Comparison of ENCODE assay signal across 15 cellular contexts in genomic region chr7:139421123-139421522, GRCh38.
DNase-seq lines count a peak whose midpoint lies in the region; ATAC-seq and TF ChIP-seq lines count a peak whose summit lies in the region.
"Had no signal": no experiment of that assay in that cellular context is flagged by ENCODE, and none has a peak within 500 bp of the region (broad histone marks: within the 10 kb centered on the region; RNA-seq: fewer than 3 reads in every experiment).

No MANE protein-coding gene starts in this region.

- ATAC-seq in activated T-cell treated with anti-CD3 and anti-CD28 coated beads, Interleukin-2, amount 50 U/mL, for 72 hours (replicated peaks in 1 of 2) = no peak
- ATAC-seq in stimulated activated naive CD8-positive, alpha-beta T cell treated with anti-CD3 and anti-CD28 coated beads, Interleukin-15, amount 100 ng/mL, for 72 hours = no peak
- ATAC-seq in HG03159 (IDR thresholded peaks at IDR 0.05; ENCODE audit: unreplicated experiment) = no peak
- ATAC-seq: GM12878 had no signal

- H3K9me3 ChIP-seq in esophagus muscularis mucosa = no peaks in the 10 kb centered on the region
- H3K9me3 ChIP-seq: BE2C had no signal

- WGBS in esophagus muscularis mucosa = 54% methylated on average over 1 of the region's 1 CpG

- no peaks in the 10 kb centered on the region for H3K4me1 Mint-ChIP-seq in activated T-cell treated with anti-CD3 and anti-CD28 coated beads, Interleukin-2, amount 50 U/mL, for 72 hours (ENCODE audit: low read depth)
- H3K4me1 Mint-ChIP-seq in stimulated activated naive CD8-positive, alpha-beta T cell treated with anti-CD3 and anti-CD28 coated beads, Interleukin-15, Interleukin-2, amounts not matched to agents 100 ng/mL and 50 ng/mL, for 24 hours (ENCODE audit: low read depth) = no peaks in the 10 kb centered on the region
- no peaks in the 10 kb centered on the region for H3K4me1 Mint-ChIP-seq in stimulated activated naive CD8-positive, alpha-beta T cell treated with anti-CD3 and anti-CD28 coated beads, Interleukin-15, amount 100 ng/mL, for 72 hours

- DNase-seq in activated T-cell treated with anti-CD3 and anti-CD28 coated beads, Interleukin-2, amount 50 U/mL, for 72 hours = no peak
- DNase-seq in activated T-cell treated with anti-CD3 and anti-CD28 coated beads, Interleukin-2, amount 50 U/mL, for 48 hours = no peak
- no peak for DNase-seq in stimulated activated naive CD8-positive, alpha-beta T cell treated with anti-CD3 and anti-CD28 coated beads, Interleukin-15, amount 100 ng/mL, for 72 hours
- DNase-seq in esophagus muscularis mucosa (ENCODE audit: extremely low spot score) (no peak), hypothalamus (lab: John Stamatoyannopoulos, UW) (no peak)
- no peak for DNase-seq in activated CD4-positive, CD25-positive, alpha-beta regulatory T cell treated with anti-CD3 and anti-CD28 coated beads, Interleukin-2, amount 50 U/mL, for 72 hours
- DNase-seq: BE2C; CD4-positive, alpha-beta memory T cell; DMS79; HCEC 1CT; HFFc6 had no signal

- H3K27me3 Mint-ChIP-seq in activated T-cell treated with anti-CD3 and anti-CD28 coated beads, Interleukin-2, amount 50 U/mL, for 72 hours (ENCODE audit: low read depth) = no peaks in the 10 kb centered on the region
- H3K27me3 Mint-ChIP-seq in stimulated activated naive CD8-positive, alpha-beta T cell treated with anti-CD3 and anti-CD28 coated beads, Interleukin-15, Interleukin-2, amounts not matched to agents 100 ng/mL and 50 ng/mL, for 24 hours = no peaks in the 10 kb centered on the region
- no peaks in the 10 kb centered on the region for H3K27me3 Mint-ChIP-seq in stimulated activated naive CD8-positive, alpha-beta T cell treated with anti-CD3 and anti-CD28 coated beads, Interleukin-15, amount 100 ng/mL, for 72 hours
- H3K27me3 Mint-ChIP-seq: CD4-positive, alpha-beta memory T cell had no signal

- H3K27ac ChIP-seq in esophagus muscularis mucosa (replicated peaks in 1 of 4) = peak overlapping the region in 3 of 4 donors; percentile 9 to 70 (median 62)
- H3K27ac ChIP-seq: C4-2B had no signal

- peak overlapping the region; percentile 57 for H3K27ac Mint-ChIP-seq in activated T-cell treated with anti-CD3 and anti-CD28 coated beads, Interleukin-2, amount 50 U/mL, for 72 hours
- H3K27ac Mint-ChIP-seq in stimulated activated naive CD8-positive, alpha-beta T cell treated with anti-CD3 and anti-CD28 coated beads, Interleukin-15, Interleukin-2, amounts not matched to agents 100 ng/mL and 50 ng/mL, for 24 hours = peak overlapping the region; percentile 6
- no peak overlapping the region for H3K27ac Mint-ChIP-seq in stimulated activated naive CD8-positive, alpha-beta T cell treated with anti-CD3 and anti-CD28 coated beads, Interleukin-15, amount 100 ng/mL, for 72 hours
- H3K27ac Mint-ChIP-seq: HFFc6 had no signal

- TF ChIP-seq EP300 in esophagus muscularis mucosa (IDR thresholded peaks at IDR 0.05) = no peak

- intact Hi-C loops in esophagus muscularis mucosa (cut with DNase I) = no loop called here

- no peak overlapping the region for H3K4me3 Mint-ChIP-seq in activated T-cell treated with anti-CD3 and anti-CD28 coated beads, Interleukin-2, amount 50 U/mL, for 72 hours
- no peak overlapping the region for H3K4me3 Mint-ChIP-seq in stimulated activated naive CD8-positive, alpha-beta T cell treated with anti-CD3 and anti-CD28 coated beads, Interleukin-15, Interleukin-2, amounts not matched to agents 100 ng/mL and 50 ng/mL, for 24 hours
- H3K4me3 Mint-ChIP-seq in stimulated activated naive CD8-positive, alpha-beta T cell treated with anti-CD3 and anti-CD28 coated beads, Interleukin-15, amount 100 ng/mL, for 72 hours = no peak overlapping the region
- H3K4me3 Mint-ChIP-seq: CD4-positive, alpha-beta memory T cell; HFFc6 had no signal

- TF ChIP-seq CTCF in esophagus muscularis mucosa (IDR thresholded peaks at IDR 0.05) = no peak

- peaks cover 6 to 28% (median 23%) of the 10 kb centered on the region in 4 donors for H3K4me1 ChIP-seq in esophagus muscularis mucosa

- H3K27me3 ChIP-seq in esophagus muscularis mucosa = no peaks in the 10 kb centered on the region
- H3K27me3 ChIP-seq: BE2C had no signal

- peaks cover 11 to 23% of the 10 kb centered on the region in 2 donors for H3K36me3 Mint-ChIP-seq in activated T-cell treated with anti-CD3 and anti-CD28 coated beads, Interleukin-2, amount 50 U/mL, for 72 hours (ENCODE audit: insufficient read depth in 2 of 2)
- H3K36me3 Mint-ChIP-seq in stimulated activated naive CD8-positive, alpha-beta T cell treated with anti-CD3 and anti-CD28 coated beads, Interleukin-15, Interleukin-2, amounts not matched to agents 100 ng/mL and 50 ng/mL, for 24 hours (ENCODE audit: low read depth) = peaks cover 66% of the 10 kb centered on the region

- TF ChIP-seq POLR2A in esophagus muscularis mucosa (IDR thresholded peaks at IDR 0.05; ENCODE audit: low read depth) = no peak

- H3K4me3 ChIP-seq in esophagus muscularis mucosa = no peak overlapping the region
- H3K4me3 ChIP-seq: GM12878 had no signal

- no peaks in the 10 kb centered on the region for H3K9me3 Mint-ChIP-seq in activated T-cell treated with anti-CD3 and anti-CD28 coated beads, Interleukin-2, amount 50 U/mL, for 72 hours
- no peaks in the 10 kb centered on the region for H3K9me3 Mint-ChIP-seq in stimulated activated naive CD8-positive, alpha-beta T cell treated with anti-CD3 and anti-CD28 coated beads, Interleukin-15, Interleukin-2, amounts not matched to agents 100 ng/mL and 50 ng/mL, for 24 hours
- no peaks in the 10 kb centered on the region for H3K9me3 Mint-ChIP-seq in stimulated activated naive CD8-positive, alpha-beta T cell treated with anti-CD3 and anti-CD28 coated beads, Interleukin-15, amount 100 ng/mL, for 72 hours
- H3K9me3 Mint-ChIP-seq: CD4-positive, alpha-beta memory T cell; HFFc6 had no signal

- peaks cover 23 to 79% (median 53%) of the 10 kb centered on the region in 4 donors for H3K36me3 ChIP-seq in esophagus muscularis mucosa

Comparison
In these comparisons a context has a peak if more than half of its experiments do, and no peak if none do; other contexts are left out.
1. H3K27ac Mint-ChIP-seq: peak in activated T-cell treated with anti-CD3 and anti-CD28 coated beads, Interleukin-2, amount 50 U/mL, for 72 hours (single experiment) and stimulated activated naive CD8-positive, alpha-beta T cell treated with anti-CD3 and anti-CD28 coated beads, Interleukin-15, Interleukin-2, amounts not matched to agents 100 ng/mL and 50 ng/mL, for 24 hours (single experiment); none in stimulated activated naive CD8-positive, alpha-beta T cell treated with anti-CD3 and anti-CD28 coated beads, Interleukin-15, amount 100 ng/mL, for 72 hours (0 of 2).